Comparison of ENCODE assay signal across 9 cellular contexts in genomic region chr3:134378384-134378783, GRCh38. TPM values are rescaled to one million over a fixed set of nuclear protein-coding genes. Genes with fewer than 3 reads are reported as not detected.
DNase-seq lines count a peak whose midpoint lies in the region; ATAC-seq, FAIRE-seq and TF ChIP-seq lines count a peak whose summit lies in the region.
"Had no signal": no experiment of that assay in that cellular context is flagged by ENCODE, and none has a peak within 500 bp of the region (broad histone marks: within the 10 kb centered on the region; RNA-seq: fewer than 3 reads in every experiment).

No MANE protein-coding gene starts in this region.

- no peak overlapping the region; the same call in 1 of the 2 replicates for H2BK5ac ChIP-seq in H1 (ENCODE audit: low read depth, low read length)

- DNase-seq in GM12864 (ENCODE audit: low read depth) (no peak), NCI-H526 treated with DMSO at 0.1 percent for 48 hours (lab: John Stamatoyannopoulos, UW) (peak; percentile 8), H1 (ENCODE audit: low read depth in 1 of 2, low spot score in 2 of 2) (peak; percentile 63 to 74), neural crest cell (ENCODE audit: low read depth, low spot score) (no peak), COR-L47 (lab: John Stamatoyannopoulos, UW) (no peak)
- DNase-seq in stimulated activated CD4-positive, alpha-beta T cell treated with anti-CD3 and anti-CD28 coated beads, Interleukin-4, amount 100 ng/mL, for 1 hour = no peak

- peak; percentile 88 to 96 for TF ChIP-seq RAD21 in H1 (IDR thresholded peaks at IDR 0.05 in 1 of 2, conservative IDR thresholded peaks at IDR 0.05 in 1 of 2; ENCODE audit: low read depth in 2 of 2, low read length in 2 of 2)

- no peak overlapping the region for H4K5ac ChIP-seq in H1 (ENCODE audit: insufficient read length, low read depth, low read length)

- H3K9me3 ChIP-seq in H1 (ENCODE audit: insufficient read depth in 2 of 2, low read depth in 1 of 2, low read length in 1 of 2) = no peaks in the 10 kb centered on the region

- peaks cover 7 to 37% (median 23%) of the 10 kb centered on the region in 4 experiments for H3K27me3 ChIP-seq in H1 (replicated peaks in 1 of 4; ENCODE audit: control insufficient read depth in 3 of 4, extremely low read depth in 1 of 4, insufficient read depth in 3 of 4, low read length in 3 of 4)

- no peaks in the 10 kb centered on the region for H3K36me3 Mint-ChIP-seq in neural crest cell (ENCODE audit: low read depth)

- H3K14ac ChIP-seq in H1 (ENCODE audit: insufficient read length) = no peak overlapping the region

- no peak overlapping the region for H3K9ac ChIP-seq in H1 (replicated peaks in 1 of 4; ENCODE audit: extremely low read depth in 1 of 4, low read depth in 3 of 4, low read length in 3 of 4)

- no peak overlapping the region for H3K23ac ChIP-seq in H1 (ENCODE audit: insufficient read length)

- H3K4me3 ChIP-seq in GM12864 (ENCODE audit: low read depth, low read length) (no peak overlapping the region), H1 (ENCODE audit: extremely low read depth in 1 of 4, insufficient read depth in 2 of 4, low read depth in 3 of 4, low read length in 4 of 4) (no peak overlapping the region)

- 0 out of 2 replicates have a peak overlapping the region, but pooled peaks have one; percentile 40 for H3K18ac ChIP-seq in H1 (ENCODE audit: extremely low read depth, low read length)

- H3K79me1 ChIP-seq in H1 (ENCODE audit: low read depth, low read length) = no peaks in the 10 kb centered on the region

- peaks cover 19% of the 10 kb centered on the region for H3K4me1 Mint-ChIP-seq in neural crest cell

- peaks cover 0 to under 1% of the 10 kb centered on the region in 2 experiments; a peak in 1 of 4 replicates for H3K79me2 ChIP-seq in H1 (ENCODE audit: control insufficient read depth in 1 of 2, insufficient read depth in 2 of 2, low read length in 2 of 2)

- H2BK15ac ChIP-seq in H1 (ENCODE audit: low read length) = no peak overlapping the region

- H4K91ac ChIP-seq in H1 (replicated peaks; ENCODE audit: insufficient read length, low read length) = no peak overlapping the region

- FAIRE-seq in H1 (lab: Jason Lieb, UNC) = peak; percentile 86

- POLR2A ChIA-PET in H1 (lab: Charles Lee; ENCODE audit: partially characterized antibody) = interaction anchor here (1.1 to 45.2 kb wide), 3 partner anchors 9 to 67 kb away, joined by 3 to 1731 read pairs (median 804); no protein-coding TSS in a partner anchor

- TF ChIP-seq CTCF in GM12864 (IDR thresholded peaks at IDR 0.05; ENCODE audit: low read depth, low read length, missing control alignments) = peak; percentile 50
- TF ChIP-seq CTCF in H1 (IDR thresholded peaks at IDR 0.05; ENCODE audit: control extremely low read depth in 1 of 3, insufficient read depth in 1 of 3, low read depth in 1 of 3, low read length in 3 of 3) = peak; percentile 80 to 94 (median 83)
- TF ChIP-seq CTCF in neural crest cell (conservative IDR thresholded peaks at IDR 0.05) = peak; percentile 48

- H3K36me3 ChIP-seq in H1 (ENCODE audit: control insufficient read depth in 2 of 4, insufficient read depth in 4 of 4, low read length in 3 of 4) = no peaks in the 10 kb centered on the region

- peaks cover 13% of the 10 kb centered on the region; the same call in 1 of the 2 replicates for H3K23me2 ChIP-seq in H1 (ENCODE audit: low read depth, low read length)

- TF ChIP-seq EP300 in H1 (IDR thresholded peaks at IDR 0.05; ENCODE audit: borderline replicate concordance in 1 of 2, low read depth in 2 of 2, low read length in 2 of 2) = 0 out of 3 replicates have a peak, but pooled peaks of 1 of the 2 experiments have one; percentile 40

- CTCF ChIA-PET in H1 (lab: Charles Lee; ENCODE audit: partially characterized antibody) = interaction anchor here (0.6 to 14.7 kb wide), 29 partner anchors 9 to 109 kb away, joined by 3 to 144 read pairs (median 5); no protein-coding TSS in a partner anchor

- no peak overlapping the region for H3K4me2 ChIP-seq in H1 (ENCODE audit: insufficient read depth in 1 of 2, low read depth in 2 of 2, low read length in 2 of 2)

- H3K27me3 Mint-ChIP-seq in neural crest cell (ENCODE audit: low read depth) = peaks cover 26% of the 10 kb centered on the region

- H4K8ac ChIP-seq in H1 (ENCODE audit: extremely low read depth, insufficient read depth, low read length) = no peak overlapping the region

- TF ChIP-seq POLR2A in H1 (IDR thresholded peaks at IDR 0.05; ENCODE audit: control extremely low read depth in 1 of 2, low read depth in 2 of 2, low read length in 2 of 2) = no peak

- no peak overlapping the region for H3K27ac ChIP-seq in H1 (ENCODE audit: low read depth, low read length)

- ATAC-seq in GM19395 (IDR thresholded peaks at IDR 0.05; ENCODE audit: unreplicated experiment) (no peak), HG03039 (IDR thresholded peaks at IDR 0.05; ENCODE audit: unreplicated experiment) (no peak)

- peak overlapping the region; percentile 27 for H3K4me3 Mint-ChIP-seq in neural crest cell
- H3K4me3 Mint-ChIP-seq: dendritic cell treated with granulocyte-macrophage colony-stimulating factor and Interleukin-4, amounts not matched to agents 40 ng/mL and 50 ng/mL, for 4 days had no signal

- H2AFZ ChIP-seq in H1 (ENCODE audit: low read length) = no peak overlapping the region

- H2BK12ac ChIP-seq in H1 (ENCODE audit: low read depth, low read length) = peak overlapping the region; percentile 72; the same call in 1 of the 2 replicates

- H2BK120ac ChIP-seq in H1 (replicated peaks; ENCODE audit: low read depth, low read length) = no peak overlapping the region

- no peak overlapping the region for H2BK20ac ChIP-seq in H1 (ENCODE audit: low read length)

- H3K4ac ChIP-seq in H1 (replicated peaks; ENCODE audit: insufficient read length, low read depth, low read length) = no peak overlapping the region

- H4K20me1 ChIP-seq in H1 (replicated peaks in 1 of 2; ENCODE audit: control insufficient read depth in 1 of 2, insufficient read depth in 2 of 2, low read length in 2 of 2) = peaks cover 0 to under 1% of the 10 kb centered on the region in 2 experiments

- H2AK5ac ChIP-seq in H1 (ENCODE audit: low read depth, low read length) = no peak overlapping the region

- no peak overlapping the region for H3K56ac ChIP-seq in H1 (replicated peaks; ENCODE audit: insufficient read length, low read depth, low read length)

- no peak overlapping the region for H3K27ac Mint-ChIP-seq in neural crest cell (ENCODE audit: unreplicated experiment)
- H3K27ac Mint-ChIP-seq: dendritic cell treated with granulocyte-macrophage colony-stimulating factor and Interleukin-4, amounts not matched to agents 40 ng/mL and 50 ng/mL, for 4 days had no signal

- peaks cover 15 to 35% (median 24%) of the 10 kb centered on the region in 4 experiments for H3K4me1 ChIP-seq in H1 (replicated peaks in 1 of 4; ENCODE audit: control insufficient read depth in 3 of 4, insufficient read depth in 4 of 4, low read length in 3 of 4)

- no peaks in the 10 kb centered on the region for H3K9me3 Mint-ChIP-seq in neural crest cell
- H3K9me3 Mint-ChIP-seq: dendritic cell treated with granulocyte-macrophage colony-stimulating factor and Interleukin-4, amounts not matched to agents 40 ng/mL and 50 ng/mL, for 4 days had no signal

TF ChIP-seq in H1, 55 proteins besides CTCF, POLR2A, EP300 and RAD21 (continues in another document):
- TF ChIP-seq RBBP5 (IDR thresholded peaks at IDR 0.05; ENCODE audit: borderline replicate concordance, low read depth, low read length) (no peak), BRCA1 (IDR thresholded peaks at IDR 0.05; ENCODE audit: low read depth, low read length) (no peak), POLR2AphosphoS5 (IDR thresholded peaks at IDR 0.05; ENCODE audit: low read depth, low read length) (no peak), BCL11A (IDR thresholded peaks at IDR 0.05; ENCODE audit: low read depth in 2 of 2, low read length in 2 of 2) (no peak), CBX8 (IDR thresholded peaks at IDR 0.05; ENCODE audit: borderline replicate concordance, low read depth, low read length) (no peak), SIN3A (conservative IDR thresholded peaks at IDR 0.05 in 1 of 2, IDR thresholded peaks at IDR 0.05 in 1 of 2; ENCODE audit: low read depth in 1 of 2, low read length in 2 of 2) (0 out of 4 replicates have a peak, but pooled peaks of 1 of the 2 experiments have one; percentile 39), CTBP2 (IDR thresholded peaks at IDR 0.05; ENCODE audit: borderline replicate concordance, insufficient read depth, insufficient read length, low read length) (no peak), SUZ12 (IDR thresholded peaks at IDR 0.05; ENCODE audit: low read length) (no peak), GTF2F1 (IDR thresholded peaks at IDR 0.05; ENCODE audit: borderline replicate concordance, low read depth, low read length) (no peak), CBX5 (IDR thresholded peaks at IDR 0.05; ENCODE audit: low read depth, low read length) (no peak), SIRT6 (IDR thresholded peaks at IDR 0.05; ENCODE audit: low read length) (no peak), NRF1 (IDR thresholded peaks at IDR 0.05; ENCODE audit: low read depth, low read length) (no peak), TAF1 (IDR thresholded peaks at IDR 0.05; ENCODE audit: low read depth, low read length) (0 out of 2 replicates have a peak, but pooled peaks have one; percentile 19), CHD2 (IDR thresholded peaks at IDR 0.05; ENCODE audit: low read length) (no peak), TCF12 (IDR thresholded peaks at IDR 0.05; ENCODE audit: low read depth, low read length) (0 out of 2 replicates have a peak, but pooled peaks have one; percentile 19), TBP (IDR thresholded peaks at IDR 0.05; ENCODE audit: low read depth, low read length) (no peak), RXRA (IDR thresholded peaks at IDR 0.05; ENCODE audit: insufficient read depth, low read depth, low read length) (0 out of 2 replicates have a peak, but pooled peaks have one; percentile 22), YY1 (IDR thresholded peaks at IDR 0.05; ENCODE audit: low read depth, low read length) (0 out of 2 replicates have a peak, but pooled peaks have one; percentile 30), SRF (IDR thresholded peaks at IDR 0.05; ENCODE audit: low read depth, low read length) (no peak), TEAD4 (IDR thresholded peaks at IDR 0.05; ENCODE audit: low read depth, low read length) (peak; percentile 58; the same call in 1 of the 2 replicates), BACH1 (IDR thresholded peaks at IDR 0.05; ENCODE audit: low read length) (no peak)

RNA-seq across cellular contexts. Expression of gene AMOTL2, which starts 4.1 kb away (rescaled TPM):
- 60.3 and 63.7 TPM in 2 replicates for total RNA-seq in H1 (2021; fragmentation: NEBNext Ultra II Directional; extraction: Animal tissue kit (Norgen Biotek cat#: 25700))
- polyA plus RNA-seq in H1 (2011; rRNA removed) = 19.0 and 33.5 TPM in 2 replicates
- 31.5 TPM for polyA plus RNA-seq in H1 (2011; cell fraction: cytosol; rRNA removed)
- 61.9 TPM for polyA plus RNA-seq in H1 (2011; cell fraction: nucleus; rRNA removed)
- polyA plus RNA-seq in H1 (2012, experiment 1 of 2) = 19.2 to 24.1 TPM (median 20.7 TPM) in 4 replicates
- 17.1 TPM for polyA plus RNA-seq in H1 (2012, experiment 2 of 2)
- 18.6 TPM for polyA plus RNA-seq in H1 (2013, experiment 1 of 2)
- polyA plus RNA-seq in H1 (2013, experiment 2 of 2) = 17.2 TPM
- 34.9 and 37.0 TPM in 2 replicates for polyA minus RNA-seq in H1 (2011; rRNA and poly(A)+ RNA removed)
- polyA minus RNA-seq in H1 (2011; cell fraction: cytosol; rRNA and poly(A)+ RNA removed) = 31.9 TPM
- polyA minus RNA-seq in H1 (2011; cell fraction: nucleus; rRNA and poly(A)+ RNA removed) = 103 TPM
- total RNA-seq in neural crest cell = 55.6 and 59.5 TPM in 2 replicates

Comparison
In these comparisons a context has a peak if more than half of its experiments do, and no peak if none do; other contexts are left out.
1. DNase-seq: peak in NCI-H526 treated with DMSO at 0.1 percent for 48 hours (single experiment) and H1 (2 of 2); none in GM12864 (single experiment), neural crest cell (single experiment), COR-L47 (single experiment) and stimulated activated CD4-positive, alpha-beta T cell treated with anti-CD3 and anti-CD28 coated beads, Interleukin-4, amount 100 ng/mL, for 1 hour (single experiment).
2. Peak in every context shown above with its lines, with median percentiles within 50 percentile points of each other: CTCF ChIP-seq.